17 cellular contexts compared by ENCODE assay signal in the genomic region with DNA sequence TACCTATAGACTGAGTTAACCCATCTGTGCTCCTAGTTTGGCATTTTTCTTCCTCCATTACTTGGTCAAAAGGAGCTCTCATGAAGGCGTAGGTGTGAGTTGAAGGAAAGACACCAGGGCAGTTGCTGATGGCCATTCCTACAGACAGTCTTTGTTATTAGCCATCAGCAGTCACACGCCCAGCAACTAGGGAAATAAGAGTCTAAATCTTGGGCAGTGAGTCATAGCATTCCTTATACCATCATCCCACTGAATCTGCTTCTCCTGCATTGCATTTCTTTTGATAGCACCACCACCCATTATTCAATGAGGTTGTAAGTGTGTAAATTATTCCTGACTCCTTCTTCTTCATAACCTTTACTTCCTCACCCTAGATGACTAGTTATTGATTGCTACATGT.
A peak's percentile ranks its signal among the peaks of the same experiment; 100 is the strongest.
DNase-seq lines count a peak whose midpoint lies in the region; ATAC-seq and TF ChIP-seq lines count a peak whose summit lies in the region.
"Had no signal": no experiment of that assay in that cellular context is flagged by ENCODE, and none has a peak within 500 bp of the region (broad histone marks: within the 10 kb centered on the region; RNA-seq: fewer than 3 reads in every experiment).

No MANE protein-coding gene starts in this region.

- POLR2A ChIA-PET in BJ (lab: Charles Lee), result no interaction called here

- H2BK12ac ChIP-seq in neuronal stem cell (ENCODE audit: low read length), result no peak overlapping the region

- TF ChIP-seq CTCF in BJ (IDR thresholded peaks at IDR 0.05; ENCODE audit: insufficient read depth, low read depth, low read length), result no peak

- no peak overlapping the region for H3K9ac ChIP-seq in neuronal stem cell (ENCODE audit: low read depth, low read length, poor library complexity)

- no peaks in the 10 kb centered on the region for H3K36me3 ChIP-seq in BJ (ENCODE audit: control insufficient read depth, insufficient read depth, low read length)
- no peaks in the 10 kb centered on the region for H3K36me3 ChIP-seq in neuronal stem cell (replicated peaks in 1 of 2; ENCODE audit: control insufficient read depth in 2 of 2, insufficient read depth in 2 of 2, low read length in 2 of 2)
- H3K36me3 ChIP-seq: SJCRH30 had no signal

- no peak overlapping the region for H2BK120ac ChIP-seq in neuronal stem cell (ENCODE audit: low read depth, low read length)

- no peak overlapping the region for H4K8ac ChIP-seq in neuronal stem cell (ENCODE audit: low read depth, low read length)

- no peaks in the 10 kb centered on the region for H3K79me1 ChIP-seq in neuronal stem cell (ENCODE audit: low read depth, low read length)

- ATAC-seq in HG03280 (IDR thresholded peaks at IDR 0.05; ENCODE audit: unreplicated experiment), result no peak
- ATAC-seq: stimulated activated memory B cell treated with anti-CD40 and anti-IgM and Interleukin-4, amounts not matched to agents 10 μg/mL and 1 μg/mL and 100 μg/mL, for 72 hours had no signal

- no peaks in the 10 kb centered on the region for H3K4me1 ChIP-seq in neuronal stem cell (ENCODE audit: control insufficient read depth in 2 of 2, insufficient read depth in 1 of 2, low read depth in 1 of 2, low read length in 2 of 2)
- H3K4me1 ChIP-seq: SJCRH30 had no signal

- H3K4me3 ChIP-seq in BJ (ENCODE audit: low read depth, low read length) (no peak overlapping the region), neuronal stem cell (ENCODE audit: low read length in 2 of 2) (no peak overlapping the region)
- H3K4me3 ChIP-seq: SJCRH30 had no signal

- no peak overlapping the region for H3K14ac ChIP-seq in neuronal stem cell (ENCODE audit: low read length)

- H3K27me3 ChIP-seq in BJ (ENCODE audit: control insufficient read depth, insufficient read depth, low read length) (no peaks in the 10 kb centered on the region), neuronal stem cell (ENCODE audit: control insufficient read depth in 3 of 3, insufficient read depth in 3 of 3, low read depth in 1 of 3, low read length in 3 of 3) (no peaks in the 10 kb centered on the region)
- H3K27me3 ChIP-seq: SJCRH30 had no signal

- CTCF ChIA-PET in BJ (lab: Yijun Ruan, JAX), result interaction anchor here (0.6 kb wide), 1 partner anchor 11 kb away, joined by 3 read pairs; no protein-coding TSS in a partner anchor

- peak overlapping the region; percentile 16 for H3K27ac ChIP-seq in neuronal stem cell (replicated peaks; ENCODE audit: low read length)
- H3K27ac ChIP-seq: C4-2B, SJCRH30 had no signal

- H2AK5ac ChIP-seq in neuronal stem cell (ENCODE audit: low read depth, low read length), result no peak overlapping the region

- no peaks in the 10 kb centered on the region for H3K9me3 ChIP-seq in neuronal stem cell (replicated peaks in 1 of 2; ENCODE audit: control insufficient read depth in 2 of 2, insufficient read depth in 1 of 2, low read depth in 1 of 2, low read length in 2 of 2)

- no peak overlapping the region for H4K91ac ChIP-seq in neuronal stem cell (ENCODE audit: low read depth, low read length, poor library complexity)

- H3K4me2 ChIP-seq in neuronal stem cell (ENCODE audit: insufficient read depth, low read length, poor library complexity, severe bottlenecking), result no peak overlapping the region

- no CpG with 5 or more reads among the region's 2 CpGs for WGBS in neuronal stem cell (ENCODE audit: extremely low coverage in 2 of 2, insufficient read length in 2 of 2, insufficient replicate concordance in 1 of 2), 2 donors

- H3K4ac ChIP-seq in neuronal stem cell (ENCODE audit: low read length), result no peak overlapping the region

- no peak overlapping the region for H2BK5ac ChIP-seq in neuronal stem cell (ENCODE audit: low read length)

- no peak overlapping the region for H2AFZ ChIP-seq in neuronal stem cell (ENCODE audit: low read length)

- H3K23ac ChIP-seq in neuronal stem cell (ENCODE audit: low read depth, low read length, poor library complexity), result no peak overlapping the region

- H3K18ac ChIP-seq in neuronal stem cell (ENCODE audit: low read length), result no peak overlapping the region

- DNase-seq in BJ (ENCODE audit: low read depth), result peak; percentile 64
- DNase-seq in NCI-H226, result peak; percentile 89
- DNase-seq in dedifferentiated amniotic fluid mesenchymal stem cell (ENCODE audit: extremely low spot score), result peak; percentile 84
- DNase-seq in neuronal stem cell (ENCODE audit: low spot score), result no peak
- no peak for DNase-seq in putamen (ENCODE audit: low spot score)
- no peak for DNase-seq in activated naive CD4-positive, alpha-beta T cell (lab: John Stamatoyannopoulos, UW)
- DNase-seq in 8988T, result no peak
- DNase-seq: activated naive CD4-positive, alpha-beta T cell treated with anti-CD3 and anti-CD28 coated beads, Interleukin-2, amount 10 ng/mL, durations not matched to agents 7 days and 5 days; cerebellar nuclear complex; erythroblast; Kasumi-1; NCI-H1930; NCI-H774 had no signal

- no peak overlapping the region for H2BK15ac ChIP-seq in neuronal stem cell (ENCODE audit: low read length)

Comparison
In these comparisons a context has a peak if more than half of its experiments do, and no peak if none do; other contexts are left out.
1. DNase-seq: peak in BJ (single experiment), NCI-H226 (single experiment) and dedifferentiated amniotic fluid mesenchymal stem cell (single experiment); none in neuronal stem cell (single experiment), putamen (single experiment), activated naive CD4-positive, alpha-beta T cell (0 of 4) and 8988T (single experiment).